In the genomic region with DNA sequence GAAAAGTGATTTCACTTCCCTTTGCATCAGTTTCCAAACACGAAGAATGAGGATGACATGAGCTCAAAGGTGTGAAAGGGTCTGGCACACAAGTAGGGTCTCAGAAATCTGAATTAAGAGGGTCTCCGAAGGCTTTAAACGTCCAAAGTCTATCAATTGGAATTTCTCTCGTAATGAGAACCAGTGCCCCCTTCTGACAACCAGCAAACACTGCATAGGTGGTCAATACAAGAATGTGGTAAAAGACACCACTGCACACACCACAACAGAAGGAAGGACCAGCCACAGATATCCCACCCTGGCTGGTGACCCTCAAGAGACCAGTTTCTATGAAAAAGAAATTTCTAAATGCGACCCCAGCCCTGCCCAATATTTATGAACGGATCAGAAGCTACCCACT, we compare ENCODE assay signal across 21 cellular contexts.
DNase-seq lines count a peak whose midpoint lies in the region; ATAC-seq, FAIRE-seq and TF ChIP-seq lines count a peak whose summit lies in the region.
"Had no signal": no experiment of that assay in that cellular context is flagged by ENCODE, and none has a peak within 500 bp of the region (broad histone marks: within the 10 kb centered on the region; RNA-seq: fewer than 3 reads in every experiment).

No MANE protein-coding gene starts in this region.

- no peaks in the 10 kb centered on the region for H3K36me3 ChIP-seq in small intestine (ENCODE audit: control insufficient read depth in 2 of 2, insufficient read depth in 2 of 2, low read length in 2 of 2)
- H3K36me3 ChIP-seq in osteoblast (ENCODE audit: insufficient read depth, low read length) = no peaks in the 10 kb centered on the region
- H3K36me3 ChIP-seq: Peyer's patch, vagina had no signal

- ATAC-seq in WTC11 (0 out of 2 replicates have a peak, but pooled peaks have one; percentile 3), HG03565 (IDR thresholded peaks at IDR 0.05; ENCODE audit: unreplicated experiment) (no peak)
- ATAC-seq: activated CD4-positive, alpha-beta T cell treated with anti-CD3 and anti-CD28 coated beads for 36 hours; left ventricle myocardium superior; naive thymus-derived CD4-positive, alpha-beta T cell; right cardiac atrium; stimulated activated effector memory CD8-positive, alpha-beta T cell treated with anti-CD3 and anti-CD28 coated beads, Interleukin-12 subunit alpha, Interleukin-12 subunit beta, amount 100 ng/mL, for 72 hours had no signal

- no peak overlapping the region for H3K4me2 ChIP-seq in osteoblast (ENCODE audit: insufficient read depth, low read length)

- H3K27ac Mint-ChIP-seq in WTC11 (no peak overlapping the region), nephron (no peak overlapping the region)
- H3K27ac Mint-ChIP-seq: activated CD4-positive, alpha-beta T cell treated with anti-CD3 and anti-CD28 coated beads for 36 hours; activated naive CD8-positive, alpha-beta T cell treated with anti-CD3 and anti-CD28 coated beads, Interleukin-2, amount 10 ng/mL, durations not matched to agents 7 days and 5 days; CD4-positive, alpha-beta memory T cell; naive thymus-derived CD4-positive, alpha-beta T cell; stimulated activated effector memory CD8-positive, alpha-beta T cell treated with anti-CD3 and anti-CD28 coated beads, Interleukin-12 subunit alpha, Interleukin-12 subunit beta, amount 100 ng/mL, for 72 hours had no signal

- H4K20me1 ChIP-seq in osteoblast (ENCODE audit: insufficient read depth, low read length) = no peaks in the 10 kb centered on the region

- peak; percentile 60 for DNase-seq in G401 (ENCODE audit: low spot score)
- DNase-seq in HuH-7 (ENCODE audit: low spot score) = peak; percentile 51
- no peak for DNase-seq in WTC11 (ENCODE audit: low spot score)
- no peak for DNase-seq in small intestine
- no peak for DNase-seq in osteoblast (ENCODE audit: insufficient read length, low spot score, missing footprints)
- DNase-seq: activated CD4-positive, alpha-beta T cell treated with anti-CD3 and anti-CD28 coated beads for 36 hours; activated naive CD8-positive, alpha-beta T cell treated with anti-CD3 and anti-CD28 coated beads, Interleukin-2, amount 10 ng/mL, durations not matched to agents 7 days and 5 days; activated T-cell treated with anti-CD3 and anti-CD28 coated beads, Interleukin-2, amount 50 U/mL, for 1 hour; CD4-positive, alpha-beta memory T cell; cerebellar nuclear complex; left ventricle myocardium superior; naive thymus-derived CD4-positive, alpha-beta T cell; NCI-H1048; NCI-H345; Peyer's patch; right cardiac atrium; stimulated activated CD4-positive, alpha-beta T cell treated with anti-CD3 and anti-CD28 coated beads, Interleukin-4, amount 100 ng/mL, for 4 hours had no signal

- H3K9me3 ChIP-seq in small intestine (ENCODE audit: control insufficient read depth, low read depth) = no peaks in the 10 kb centered on the region
- H3K9me3 ChIP-seq in osteoblast (ENCODE audit: low read depth, low read length) = no peaks in the 10 kb centered on the region
- H3K9me3 ChIP-seq: vagina had no signal

- in situ Hi-C loops in G401 (cut with HindIII; ENCODE audit: low sequenced_read_pairs) = no loop called here

- peaks cover 22% of the 10 kb centered on the region for H3K36me3 Mint-ChIP-seq in WTC11
- no peaks in the 10 kb centered on the region for H3K36me3 Mint-ChIP-seq in nephron (ENCODE audit: low read depth)
- H3K36me3 Mint-ChIP-seq: activated naive CD8-positive, alpha-beta T cell treated with anti-CD3 and anti-CD28 coated beads, Interleukin-2, amount 10 ng/mL, durations not matched to agents 7 days and 5 days; CD4-positive, alpha-beta memory T cell; stimulated activated effector memory CD8-positive, alpha-beta T cell treated with anti-CD3 and anti-CD28 coated beads, Interleukin-12 subunit alpha, Interleukin-12 subunit beta, amount 100 ng/mL, for 72 hours had no signal

- H3K4me3 Mint-ChIP-seq in WTC11 = peak overlapping the region; percentile 48; the same call in 1 of the 2 replicates
- H3K4me3 Mint-ChIP-seq in nephron = peak overlapping the region; percentile 61 to 71 (median 67)
- H3K4me3 Mint-ChIP-seq: activated CD4-positive, alpha-beta T cell treated with anti-CD3 and anti-CD28 coated beads for 36 hours; activated naive CD8-positive, alpha-beta T cell treated with anti-CD3 and anti-CD28 coated beads, Interleukin-2, amount 10 ng/mL, durations not matched to agents 7 days and 5 days; CD4-positive, alpha-beta memory T cell; naive thymus-derived CD4-positive, alpha-beta T cell; stimulated activated effector memory CD8-positive, alpha-beta T cell treated with anti-CD3 and anti-CD28 coated beads, Interleukin-12 subunit alpha, Interleukin-12 subunit beta, amount 100 ng/mL, for 72 hours had no signal

- peak; percentile 48 for TF ChIP-seq CTCF in WTC11 (IDR thresholded peaks at IDR 0.05)
- TF ChIP-seq CTCF in nephron (IDR thresholded peaks at IDR 0.05; ENCODE audit: unreplicated experiment in 3 of 3) = no peak
- no peak for TF ChIP-seq CTCF in osteoblast (IDR thresholded peaks at IDR 0.05; ENCODE audit: extremely low read depth, low read depth, low read length)

- H3K27me3 ChIP-seq in small intestine (ENCODE audit: control insufficient read depth in 2 of 2, insufficient read depth in 2 of 2, low read length in 2 of 2) = peaks cover 6 to 18% of the 10 kb centered on the region in 2 donors
- H3K27me3 ChIP-seq in osteoblast (ENCODE audit: insufficient read depth, low read length) = peaks cover 2% of the 10 kb centered on the region
- H3K27me3 ChIP-seq: Peyer's patch, vagina had no signal

- CTCF ChIA-PET in WTC11 (lab: Charles Lee) = interaction anchor here (0.6 to 4.6 kb wide), 10 partner anchors 10 to 582 kb away, joined by 3 to 33 read pairs (median 6); no protein-coding TSS in a partner anchor

- no peak for FAIRE-seq in small intestine (lab: Jason Lieb, UNC)

- H3K27ac ChIP-seq in small intestine (ENCODE audit: low read depth in 1 of 2, low read length in 1 of 2) (no peak overlapping the region), osteoblast (ENCODE audit: low read depth, low read length) (no peak overlapping the region)
- H3K27ac ChIP-seq: Peyer's patch, vagina had no signal

- H3K4me1 Mint-ChIP-seq in WTC11 (peaks cover 23% of the 10 kb centered on the region), nephron (no peaks in the 10 kb centered on the region)
- H3K4me1 Mint-ChIP-seq: activated CD4-positive, alpha-beta T cell treated with anti-CD3 and anti-CD28 coated beads for 36 hours; activated naive CD8-positive, alpha-beta T cell treated with anti-CD3 and anti-CD28 coated beads, Interleukin-2, amount 10 ng/mL, durations not matched to agents 7 days and 5 days; CD4-positive, alpha-beta memory T cell; stimulated activated effector memory CD8-positive, alpha-beta T cell treated with anti-CD3 and anti-CD28 coated beads, Interleukin-12 subunit alpha, Interleukin-12 subunit beta, amount 100 ng/mL, for 72 hours had no signal

- H3K4me1 ChIP-seq in small intestine (ENCODE audit: control insufficient read depth in 2 of 2, insufficient read depth in 1 of 2, low read depth in 1 of 2, low read length in 1 of 2) (no peaks in the 10 kb centered on the region), osteoblast (ENCODE audit: insufficient read depth, low read length) (no peaks in the 10 kb centered on the region)
- H3K4me1 ChIP-seq: Peyer's patch had no signal

- POLR2A ChIA-PET in WTC11 (lab: Charles Lee) = interaction anchor here (0.6 kb wide), 1 partner anchor 13 kb away, joined by 5 read pairs; no protein-coding TSS in a partner anchor

- no peak overlapping the region for H2AFZ ChIP-seq in osteoblast (ENCODE audit: low read length)

- 33 to 40% (median 39%) methylated on average over 6 of the region's 6 CpGs for WGBS in small intestine, 3 donors

- H3K4me3 ChIP-seq in small intestine (ENCODE audit: low read depth in 1 of 2, low read length in 2 of 2) = no peak overlapping the region
- no peak overlapping the region for H3K4me3 ChIP-seq in osteoblast (ENCODE audit: insufficient read depth, low read length)
- H3K4me3 ChIP-seq: Peyer's patch had no signal

- H3K9me3 Mint-ChIP-seq in WTC11 (peaks cover 26% of the 10 kb centered on the region), nephron (peaks cover 26% of the 10 kb centered on the region)

- H3K79me2 ChIP-seq in osteoblast (ENCODE audit: insufficient read depth, low read length) = no peaks in the 10 kb centered on the region

- H3K27me3 Mint-ChIP-seq in WTC11 (ENCODE audit: low read depth) = peaks cover 21% of the 10 kb centered on the region
- H3K27me3 Mint-ChIP-seq in nephron (ENCODE audit: low read depth) = peaks cover 80% of the 10 kb centered on the region

TF ChIP-seq in WTC11, 78 proteins besides CTCF, POLR2A, EP300 and RAD21 (continues in another document):
- no peak for TF ChIP-seq ZNF232 (CRISPR knock-in tag; IDR thresholded peaks at IDR 0.05)
- TF ChIP-seq, protein P1, sequence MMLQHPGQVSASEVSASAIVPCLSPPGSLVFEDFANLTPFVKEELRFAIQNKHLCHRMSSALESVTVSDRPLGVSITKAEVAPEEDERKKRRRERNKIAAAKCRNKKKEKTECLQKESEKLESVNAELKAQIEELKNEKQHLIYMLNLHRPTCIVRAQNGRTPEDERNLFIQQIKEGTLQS (CRISPR knock-in tag; conservative IDR thresholded peaks at IDR 0.05) = no peak
- TF ChIP-seq, protein P2, sequence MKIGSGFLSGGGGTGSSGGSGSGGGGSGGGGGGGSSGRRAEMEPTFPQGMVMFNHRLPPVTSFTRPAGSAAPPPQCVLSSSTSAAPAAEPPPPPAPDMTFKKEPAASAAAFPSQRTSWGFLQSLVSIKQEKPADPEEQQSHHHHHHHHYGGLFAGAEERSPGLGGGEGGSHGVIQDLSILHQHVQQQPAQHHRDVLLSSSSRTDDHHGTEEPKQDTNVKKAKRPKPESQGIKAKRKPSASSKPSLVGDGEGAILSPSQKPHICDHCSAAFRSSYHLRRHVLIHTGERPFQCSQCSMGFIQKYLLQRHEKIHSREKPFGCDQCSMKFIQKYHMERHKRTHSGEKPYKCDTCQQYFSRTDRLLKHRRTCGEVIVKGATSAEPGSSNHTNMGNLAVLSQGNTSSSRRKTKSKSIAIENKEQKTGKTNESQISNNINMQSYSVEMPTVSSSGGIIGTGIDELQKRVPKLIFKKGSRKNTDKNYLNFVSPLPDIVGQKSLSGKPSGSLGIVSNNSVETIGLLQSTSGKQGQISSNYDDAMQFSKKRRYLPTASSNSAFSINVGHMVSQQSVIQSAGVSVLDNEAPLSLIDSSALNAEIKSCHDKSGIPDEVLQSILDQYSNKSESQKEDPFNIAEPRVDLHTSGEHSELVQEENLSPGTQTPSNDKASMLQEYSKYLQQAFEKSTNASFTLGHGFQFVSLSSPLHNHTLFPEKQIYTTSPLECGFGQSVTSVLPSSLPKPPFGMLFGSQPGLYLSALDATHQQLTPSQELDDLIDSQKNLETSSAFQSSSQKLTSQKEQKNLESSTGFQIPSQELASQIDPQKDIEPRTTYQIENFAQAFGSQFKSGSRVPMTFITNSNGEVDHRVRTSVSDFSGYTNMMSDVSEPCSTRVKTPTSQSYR (CRISPR knock-in tag; IDR thresholded peaks at IDR 0.05) = no peak
- no peak for TF ChIP-seq RELA (CRISPR knock-in tag; IDR thresholded peaks at IDR 0.05; ENCODE audit: borderline replicate concordance)
- no peak for TF ChIP-seq NR2C2 (CRISPR knock-in tag; IDR thresholded peaks at IDR 0.05)
- TF ChIP-seq ZNF423 (CRISPR knock-in tag; IDR thresholded peaks at IDR 0.05) = no peak
- TF ChIP-seq NFYB (CRISPR knock-in tag; conservative IDR thresholded peaks at IDR 0.05; ENCODE audit: low read depth) = no peak
- TF ChIP-seq JAZF1 (CRISPR knock-in tag; IDR thresholded peaks at IDR 0.05) = no peak
- no peak for TF ChIP-seq CREM (CRISPR knock-in tag; IDR thresholded peaks at IDR 0.05)

Comparison
In these comparisons a context has a peak if more than half of its experiments do, and no peak if none do; other contexts are left out.
1. DNase-seq: peak in G401 (single experiment) and HuH-7 (single experiment); none in WTC11 (single experiment), small intestine (single experiment) and osteoblast (single experiment).